In genomic region chr17:16989230-16989952, GRCh38 we compare ENCODE assay signal across 2 cellular contexts.
A peak's percentile ranks its signal among the peaks of the same experiment; 100 is the strongest.
TF ChIP-seq lines count a peak whose summit lies in the region.

No MANE protein-coding gene starts in this region.

TF ChIP-seq in GM12878, 131 proteins besides CTCF, POLR2A, EP300 and RAD21 (continues in another document):
- TF ChIP-seq SPI1 (IDR thresholded peaks at IDR 0.05; ENCODE audit: borderline replicate concordance, insufficient read depth, low read depth, low read length) (peak; percentile 27; the same call in 1 of the 2 replicates), MTA2 (IDR thresholded peaks at IDR 0.05; ENCODE audit: low read depth) (peak; percentile 58; the same call in 1 of the 2 replicates), YBX1 (IDR thresholded peaks at IDR 0.05) (no peak), BMI1 (IDR thresholded peaks at IDR 0.05; ENCODE audit: borderline replicate concordance) (no peak), SREBF1 (IDR thresholded peaks at IDR 0.05; ENCODE audit: low read length) (no peak), HCFC1 (IDR thresholded peaks at IDR 0.05; ENCODE audit: low read length) (no peak; the same call in 1 of the 2 replicates), ZBTB33 (IDR thresholded peaks at IDR 0.05) (no peak), NFYA (IDR thresholded peaks at IDR 0.05; ENCODE audit: borderline replicate concordance, low read depth, low read length) (no peak), E2F8 (IDR thresholded peaks at IDR 0.05; ENCODE audit: low read depth, partially characterized antibody) (no peak), ZNF274 (IDR thresholded peaks at IDR 0.05; ENCODE audit: insufficient read depth, insufficient read length) (no peak), BHLHE40 (IDR thresholded peaks at IDR 0.05; ENCODE audit: borderline replicate concordance in 1 of 2, low read depth in 2 of 2, low read length in 1 of 2) (peak; percentile 63 to 90; a peak in 3 of 4 replicates), TCF12 (IDR thresholded peaks at IDR 0.05; ENCODE audit: low read depth, low read length) (peak; percentile 93), CEBPZ (IDR thresholded peaks at IDR 0.05; ENCODE audit: low read depth, low read length) (no peak), ZBED1 (IDR thresholded peaks at IDR 0.05; ENCODE audit: borderline replicate concordance) (0 out of 2 replicates have a peak, but pooled peaks have one; percentile 6), SREBF2 (IDR thresholded peaks at IDR 0.05; ENCODE audit: low read length) (no peak), E2F4 (IDR thresholded peaks at IDR 0.05; ENCODE audit: low read depth, low read length) (no peak), JUNB (IDR thresholded peaks at IDR 0.05) (no peak), SUZ12 (IDR thresholded peaks at IDR 0.05; ENCODE audit: unreplicated experiment) (no peak)
- TF ChIP-seq, protein P1, sequence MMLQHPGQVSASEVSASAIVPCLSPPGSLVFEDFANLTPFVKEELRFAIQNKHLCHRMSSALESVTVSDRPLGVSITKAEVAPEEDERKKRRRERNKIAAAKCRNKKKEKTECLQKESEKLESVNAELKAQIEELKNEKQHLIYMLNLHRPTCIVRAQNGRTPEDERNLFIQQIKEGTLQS (IDR thresholded peaks at IDR 0.05; ENCODE audit: borderline replicate concordance, extremely low read depth, low read depth, low read length): no peak

TF ChIP-seq in GM23338, 12 proteins besides CTCF, POLR2A, EP300 and RAD21:
- TF ChIP-seq STAT1 (IDR thresholded peaks at IDR 0.05; ENCODE audit: unreplicated experiment) (no peak), JUNB (IDR thresholded peaks at IDR 0.05; ENCODE audit: unreplicated experiment) (no peak)
- TF ChIP-seq, protein P2, sequence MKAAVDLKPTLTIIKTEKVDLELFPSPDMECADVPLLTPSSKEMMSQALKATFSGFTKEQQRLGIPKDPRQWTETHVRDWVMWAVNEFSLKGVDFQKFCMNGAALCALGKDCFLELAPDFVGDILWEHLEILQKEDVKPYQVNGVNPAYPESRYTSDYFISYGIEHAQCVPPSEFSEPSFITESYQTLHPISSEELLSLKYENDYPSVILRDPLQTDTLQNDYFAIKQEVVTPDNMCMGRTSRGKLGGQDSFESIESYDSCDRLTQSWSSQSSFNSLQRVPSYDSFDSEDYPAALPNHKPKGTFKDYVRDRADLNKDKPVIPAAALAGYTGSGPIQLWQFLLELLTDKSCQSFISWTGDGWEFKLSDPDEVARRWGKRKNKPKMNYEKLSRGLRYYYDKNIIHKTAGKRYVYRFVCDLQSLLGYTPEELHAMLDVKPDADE (IDR thresholded peaks at IDR 0.05): no peak
